ENCODE assay signal across 16 cellular contexts in genomic region chr5:181233436-181234115, GRCh38. TPM values are rescaled to one million over a fixed set of nuclear protein-coding genes. Genes with fewer than 3 reads are reported as not detected.
DNase-seq lines count a peak whose midpoint lies in the region; ATAC-seq and TF ChIP-seq lines count a peak whose summit lies in the region.
"Had no signal": no experiment of that assay in that cellular context is flagged by ENCODE, and none has a peak within 500 bp of the region (broad histone marks: within the 10 kb centered on the region; RNA-seq: fewer than 3 reads in every experiment).

No MANE protein-coding gene starts in this region.

- peaks cover 82% of the 10 kb centered on the region for H3K36me3 Mint-ChIP-seq in activated B cell treated with CpG ODN at 0.5 μM for 24 hours (ENCODE audit: low read depth)
- peaks cover 40% of the 10 kb centered on the region for H3K36me3 Mint-ChIP-seq in memory B cell

- no peak overlapping the region for H2AFZ ChIP-seq in DND-41 (ENCODE audit: low read depth, low read length)
- H2AFZ ChIP-seq: hepatocyte, PC-9 had no signal

- H3K4me2 ChIP-seq in BLaER1 treated with 17β-estradiol and CSF1 and Interleukin-3, amounts not matched to agents 10 nM and 100 nM = peak overlapping the region in 3 of 11 experiments; percentile 19 to 49 (median 37); a peak in 4 of 22 replicates
- no peak overlapping the region for H3K4me2 ChIP-seq in DND-41 (ENCODE audit: insufficient read depth, low read length)
- H3K4me2 ChIP-seq: hepatocyte, PC-9 had no signal

- H3K4me3 ChIP-seq in BLaER1 treated with 17β-estradiol and CSF1 and Interleukin-3, amounts not matched to agents 10 nM and 100 nM = no peak overlapping the region
- H3K4me3 ChIP-seq in DND-41 (ENCODE audit: low read depth in 1 of 2, low read length in 2 of 2) = no peak overlapping the region
- H3K4me3 ChIP-seq in ovary = no peak overlapping the region
- H3K4me3 ChIP-seq: coronary artery, esophagus muscularis mucosa, hepatocyte, PC-9, vagina had no signal

- H3K9me3 ChIP-seq in BLaER1 treated with 17β-estradiol and CSF1 and Interleukin-3, amounts not matched to agents 10 nM and 100 nM (replicated peaks in 1 of 11) = no peaks in the 10 kb centered on the region
- no peaks in the 10 kb centered on the region for H3K9me3 ChIP-seq in DND-41 (ENCODE audit: insufficient read depth, low read length, severe bottlenecking)
- no peaks in the 10 kb centered on the region for H3K9me3 ChIP-seq in ovary
- H3K9me3 ChIP-seq: esophagus muscularis mucosa, vagina had no signal

- peaks cover 34 to 89% (median 81%) of the 10 kb centered on the region in 11 experiments for H4K20me1 ChIP-seq in BLaER1 treated with 17β-estradiol and CSF1 and Interleukin-3, amounts not matched to agents 10 nM and 100 nM
- H4K20me1 ChIP-seq in DND-41 (ENCODE audit: insufficient read depth, low read length) = peaks cover 25% of the 10 kb centered on the region

- H3K27me3 Mint-ChIP-seq in activated B cell treated with CpG ODN at 0.5 μM for 24 hours (no peaks in the 10 kb centered on the region), memory B cell (no peaks in the 10 kb centered on the region)
- H3K27me3 Mint-ChIP-seq: activated CD4-positive, alpha-beta T cell treated with anti-CD3 and anti-CD28 coated beads, Interleukin-2, amount 10 ng/mL, durations not matched to agents 24 days and 14 days; B cell had no signal

- WGBS in ovary, 3 donors = 69 to 70% (median 69%) methylated on average over 9 of the region's 9 CpGs

- no peaks in the 10 kb centered on the region for H3K9me3 Mint-ChIP-seq in activated B cell treated with CpG ODN at 0.5 μM for 24 hours
- H3K9me3 Mint-ChIP-seq in memory B cell = no peaks in the 10 kb centered on the region
- H3K9me3 Mint-ChIP-seq: activated CD4-positive, alpha-beta T cell treated with anti-CD3 and anti-CD28 coated beads, Interleukin-2, amount 10 ng/mL, durations not matched to agents 24 days and 14 days had no signal

- no peak for TF ChIP-seq POLR2A in ovary (IDR thresholded peaks at IDR 0.05)

- DNase-seq in DND-41 = no peak
- no peak for DNase-seq in activated B cell treated with CpG ODN at 0.5 μM for 24 hours
- DNase-seq in memory B cell (ENCODE audit: low spot score in 2 of 2) = no peak
- no peak for DNase-seq in NCI-H146 (lab: John Stamatoyannopoulos, UW)
- DNase-seq in activated CD4-positive, CD25-positive, alpha-beta regulatory T cell (lab: John Stamatoyannopoulos, UW) = no peak
- DNase-seq in ovary = no peak
- DNase-seq: activated CD4-positive, alpha-beta T cell treated with anti-CD3 and anti-CD28 coated beads, Interleukin-2, amount 10 ng/mL, durations not matched to agents 24 days and 14 days; PC-9; stimulated activated CD4-positive, alpha-beta T cell treated with anti-CD3 and anti-CD28 coated beads, Interleukin-2, amount 100 ng/mL, for 48 hours had no signal

- CTCF ChIA-PET in activated B cell treated with CpG ODN at 0.5 μM for 24 hours (lab: Charles Lee) = no interaction called here

- intact Hi-C loops in activated B cell treated with CpG ODN at 0.5 μM for 24 hours (cut with micrococcal nuclease) (no loop called here), ovary (cut with DNase I) (no loop called here)

- H3K4me1 Mint-ChIP-seq in activated B cell treated with CpG ODN at 0.5 μM for 24 hours = peaks cover 7% of the 10 kb centered on the region
- peaks cover 17% of the 10 kb centered on the region for H3K4me1 Mint-ChIP-seq in memory B cell

- no peak for TF ChIP-seq CTCF in DND-41 (IDR thresholded peaks at IDR 0.05; ENCODE audit: borderline replicate concordance, extremely low read depth, low read length, poor library complexity, severe bottlenecking)
- TF ChIP-seq CTCF in activated B cell treated with CpG ODN at 0.5 μM for 24 hours (IDR thresholded peaks at IDR 0.05) = no peak
- TF ChIP-seq CTCF in ovary (IDR thresholded peaks at IDR 0.05) = no peak

- H3K4me3 Mint-ChIP-seq in activated B cell treated with CpG ODN at 0.5 μM for 24 hours (no peak overlapping the region), memory B cell (no peak overlapping the region)
- H3K4me3 Mint-ChIP-seq: activated CD4-positive, alpha-beta T cell treated with anti-CD3 and anti-CD28 coated beads, Interleukin-2, amount 10 ng/mL, durations not matched to agents 24 days and 14 days; B cell had no signal

- no peak for TF ChIP-seq EP300 in ovary (IDR thresholded peaks at IDR 0.05)

- H3K36me3 ChIP-seq in BLaER1 treated with 17β-estradiol and CSF1 and Interleukin-3, amounts not matched to agents 10 nM and 100 nM = peaks cover 65 to 95% (median 78%) of the 10 kb centered on the region in 11 experiments
- H3K36me3 ChIP-seq in DND-41 (ENCODE audit: insufficient read depth, low read length) (peaks cover 77% of the 10 kb centered on the region), ovary (no peaks in the 10 kb centered on the region)

- POLR2A ChIA-PET in activated B cell treated with CpG ODN at 0.5 μM for 24 hours (lab: Charles Lee) = interaction anchor here (0.6 to 8.8 kb wide), 6 partner anchors 9 to 45 kb away, joined by 3 to 73 read pairs (median 10); partner anchors contain the start of genes RACK1, TRIM41 and TRIM52

- H3K27ac Mint-ChIP-seq in activated B cell treated with CpG ODN at 0.5 μM for 24 hours (peak overlapping the region; percentile 24), memory B cell (peak overlapping the region; percentile 40)
- H3K27ac Mint-ChIP-seq: activated CD4-positive, alpha-beta T cell treated with anti-CD3 and anti-CD28 coated beads, Interleukin-2, amount 10 ng/mL, durations not matched to agents 24 days and 14 days; B cell had no signal

- H3K79me2 ChIP-seq in DND-41 (ENCODE audit: insufficient read depth, low read length) = peaks cover 18% of the 10 kb centered on the region

- H3K4me1 ChIP-seq in BLaER1 treated with 17β-estradiol and CSF1 and Interleukin-3, amounts not matched to agents 10 nM and 100 nM = peaks cover 18 to 49% (median 42%) of the 10 kb centered on the region in 10 experiments
- H3K4me1 ChIP-seq in DND-41 (ENCODE audit: insufficient read depth, low read length) = no peaks in the 10 kb centered on the region
- H3K4me1 ChIP-seq in ovary (ENCODE audit: insufficient read depth) = no peaks in the 10 kb centered on the region
- H3K4me1 ChIP-seq: vagina had no signal

- ATAC-seq in DND-41 (ENCODE audit: insufficient read depth, low read depth) (0 out of 3 replicates have a peak, but pooled peaks have one; percentile 11), activated B cell treated with CpG ODN at 0.5 μM for 24 hours (ENCODE audit: low read depth) (no peak), memory B cell (ENCODE audit: low read depth) (no peak), HG03025 (IDR thresholded peaks at IDR 0.05; ENCODE audit: low FRiP score, unreplicated experiment) (no peak)

- no peaks in the 10 kb centered on the region for H3K27me3 ChIP-seq in BLaER1 treated with 17β-estradiol and CSF1 and Interleukin-3, amounts not matched to agents 10 nM and 100 nM
- H3K27me3 ChIP-seq in DND-41 (ENCODE audit: insufficient read depth, low read length, poor library complexity) = no peaks in the 10 kb centered on the region
- no peaks in the 10 kb centered on the region for H3K27me3 ChIP-seq in ovary
- H3K27me3 ChIP-seq: esophagus muscularis mucosa, hepatocyte, vagina had no signal

- H3K27ac ChIP-seq in BLaER1 treated with 17β-estradiol and CSF1 and Interleukin-3, amounts not matched to agents 10 nM and 100 nM = peak overlapping the region in 6 of 11 experiments; percentile 11 to 44 (median 27); a peak in 6 of 22 replicates
- H3K27ac ChIP-seq in DND-41 (ENCODE audit: low read length) (no peak overlapping the region), ovary (no peak overlapping the region)
- H3K27ac ChIP-seq: coronary artery, esophagus muscularis mucosa, hepatocyte, PC-9, vagina had no signal

- H3K9ac ChIP-seq in BLaER1 treated with 17β-estradiol and CSF1 and Interleukin-3, amounts not matched to agents 10 nM and 100 nM = peak overlapping the region in 4 of 11 experiments; percentile 2 to 43 (median 20); a peak in 4 of 22 replicates
- H3K9ac ChIP-seq in DND-41 (ENCODE audit: low read depth, low read length) = no peak overlapping the region

RNA-seq across cellular contexts. Expression of gene RACK1, which starts 10.1 kb away (rescaled TPM):
- total RNA-seq in activated B cell treated with CpG ODN at 0.5 μM for 24 hours (2,528 and 2,812 TPM in 2 replicates), ovary (1,000 to 10,000 TPM; 2,570 to 4,531 (median 3,203) TPM)
- 1,000 to 10,000 TPM; 2,702 to 4,895 TPM for polyA plus RNA-seq in ovary

RNA-seq across cellular contexts. Expression of gene TRIM41, which starts 10.5 kb away (rescaled TPM):
- total RNA-seq in activated B cell treated with CpG ODN at 0.5 μM for 24 hours = 34.9 and 39.6 TPM in 2 replicates
- total RNA-seq in ovary = 10 to 100 TPM in 6 of 7 donors, 1 to 10 TPM in 1; 8.2 to 22.7 (median 17.6) TPM
- 10 to 100 TPM; 11.1 to 13.2 TPM for polyA plus RNA-seq in ovary

RNA-seq across cellular contexts. Expression of gene TRIM52, which starts 27.4 kb away (rescaled TPM):
- total RNA-seq in activated B cell treated with CpG ODN at 0.5 μM for 24 hours (30.9 and 36.9 TPM in 2 replicates), ovary (10 to 100 TPM; 13.0 to 18.8 (median 17.2) TPM)
- 10 to 100 TPM; 13.5 to 15.3 TPM for polyA plus RNA-seq in ovary

RNA-seq across cellular contexts. Expression of gene TRIM7, which starts 28.6 kb away (rescaled TPM):
- total RNA-seq in activated B cell treated with CpG ODN at 0.5 μM for 24 hours (0.32 and 0.51 TPM in 2 replicates), ovary (1 to 10 TPM in 2 of 7 donors, under 1 TPM in 5; 0.34 to 2.9 (median 0.93) TPM)
- under 1 TPM; 0.45 to 0.82 TPM for polyA plus RNA-seq in ovary
- total RNA-seq: hepatocyte had no signal

Comparison
In these comparisons a context has a peak if more than half of its experiments do, and no peak if none do; other contexts are left out.
1. H3K27ac ChIP-seq: peak in BLaER1 treated with 17β-estradiol and CSF1 and Interleukin-3, amounts not matched to agents 10 nM and 100 nM (6 of 11); none in DND-41 (single experiment) and ovary (0 of 2).